In genomic region chr1:24870551-24871195, GRCh38 we compare ENCODE assay signal across 18 cellular contexts. TPM values are rescaled to one million over a fixed set of nuclear protein-coding genes. Genes with fewer than 3 reads are reported as not detected.
A peak's percentile ranks its signal among the peaks of the same experiment; 100 is the strongest.
DNase-seq lines count a peak whose midpoint lies in the region; ATAC-seq, FAIRE-seq and TF ChIP-seq lines count a peak whose summit lies in the region.
"Had no signal": no experiment of that assay in that cellular context is flagged by ENCODE, and none has a peak within 500 bp of the region (broad histone marks: within the 10 kb centered on the region; RNA-seq: fewer than 3 reads in every experiment).

No MANE protein-coding gene starts in this region.

- H3K4me2 ChIP-seq in H1 (ENCODE audit: insufficient read depth in 1 of 2, low read depth in 2 of 2, low read length in 2 of 2), result no peak overlapping the region

- no peaks in the 10 kb centered on the region for H3K9me3 Mint-ChIP-seq in T-cell

- H2AFZ ChIP-seq in H1 (ENCODE audit: low read length), result peak overlapping the region; percentile 71; the same call in 1 of the 2 replicates

- no peaks in the 10 kb centered on the region for H3K79me2 ChIP-seq in H1 (ENCODE audit: control insufficient read depth in 1 of 2, insufficient read depth in 2 of 2, low read length in 2 of 2)

- H3K27me3 ChIP-seq in H1 (replicated peaks in 1 of 4; ENCODE audit: control insufficient read depth in 3 of 4, extremely low read depth in 1 of 4, insufficient read depth in 3 of 4, low read length in 3 of 4) (peaks cover 0 to 3% (median 0%) of the 10 kb centered on the region in 4 experiments; a peak in 1 of 7 replicates), upper lobe of left lung (no peaks in the 10 kb centered on the region)

- H3K23ac ChIP-seq in H1 (ENCODE audit: insufficient read length), result no peak overlapping the region

- TF ChIP-seq EP300 in H1 (IDR thresholded peaks at IDR 0.05; ENCODE audit: borderline replicate concordance in 1 of 2, low read depth in 2 of 2, low read length in 2 of 2) (no peak), upper lobe of left lung (IDR thresholded peaks at IDR 0.05) (no peak)

- peaks cover 16 to 19% (median 18%) of the 10 kb centered on the region in 3 donors for H3K4me1 Mint-ChIP-seq in T-cell

- peak overlapping the region in 1 of 3 donors; percentile 57 for H3K4me3 Mint-ChIP-seq in T-cell

- TF ChIP-seq CTCF in H1 (IDR thresholded peaks at IDR 0.05; ENCODE audit: control extremely low read depth in 1 of 3, insufficient read depth in 1 of 3, low read depth in 1 of 3, low read length in 3 of 3), result no peak
- TF ChIP-seq CTCF in upper lobe of left lung (IDR thresholded peaks at IDR 0.05), result no peak

- no peak overlapping the region for H3K27ac ChIP-seq in H1 (ENCODE audit: low read depth, low read length)
- no peak overlapping the region for H3K27ac ChIP-seq in upper lobe of left lung
- H3K27ac ChIP-seq: psoas muscle, tibial nerve had no signal

- POLR2A ChIA-PET in T-cell (lab: Charles Lee), result no interaction called here
- POLR2A ChIA-PET in H1 (lab: Charles Lee; ENCODE audit: partially characterized antibody), result interaction anchor here (0.7 kb wide), 1 partner anchor 308 kb away, joined by 3 read pairs; no protein-coding TSS in a partner anchor

- no peak overlapping the region for H3K9ac ChIP-seq in H1 (replicated peaks in 1 of 4; ENCODE audit: extremely low read depth in 1 of 4, low read depth in 3 of 4, low read length in 3 of 4)

- peak; percentile 36 to 48 (median 42) for ATAC-seq in T-cell (replicated peaks in 1 of 4)
- ATAC-seq in upper lobe of left lung (ENCODE audit: low FRiP score in 2 of 2), result no peak
- ATAC-seq: left cardiac atrium, psoas muscle had no signal

- H3K4me1 ChIP-seq in H1 (replicated peaks in 1 of 4; ENCODE audit: control insufficient read depth in 3 of 4, insufficient read depth in 4 of 4, low read length in 3 of 4) (no peaks in the 10 kb centered on the region; a peak in 1 of 7 replicates), upper lobe of left lung (peaks cover 2 to 16% (median 8%) of the 10 kb centered on the region in 4 donors)
- H3K4me1 ChIP-seq: psoas muscle, tibial nerve had no signal

- H3K79me1 ChIP-seq in H1 (ENCODE audit: low read depth, low read length), result no peaks in the 10 kb centered on the region

- H3K9me3 ChIP-seq in H1 (ENCODE audit: insufficient read depth in 2 of 2, low read depth in 1 of 2, low read length in 1 of 2) (no peaks in the 10 kb centered on the region), upper lobe of left lung (no peaks in the 10 kb centered on the region)
- H3K9me3 ChIP-seq: psoas muscle, tibial nerve had no signal

- no peak overlapping the region for H3K4ac ChIP-seq in H1 (replicated peaks; ENCODE audit: insufficient read length, low read depth, low read length)

- no peak for TF ChIP-seq RAD21 in H1 (IDR thresholded peaks at IDR 0.05 in 1 of 2, conservative IDR thresholded peaks at IDR 0.05 in 1 of 2; ENCODE audit: low read depth in 2 of 2, low read length in 2 of 2)

- TF ChIP-seq POLR2A in H1 (IDR thresholded peaks at IDR 0.05; ENCODE audit: control extremely low read depth in 1 of 2, low read depth in 2 of 2, low read length in 2 of 2) (no peak), upper lobe of left lung (IDR thresholded peaks at IDR 0.05) (no peak)

- peaks cover 0 to 8% of the 10 kb centered on the region in 2 donors for H3K27me3 Mint-ChIP-seq in T-cell

- H4K5ac ChIP-seq in H1 (ENCODE audit: insufficient read length, low read depth, low read length), result no peak overlapping the region

- 87% methylated on average over 20 of the region's 20 CpGs; no CpG with 5 or more reads in 1 of the 2 experiments for WGBS in H1 (ENCODE audit: extremely low coverage in 1 of 2, insufficient coverage in 1 of 2, insufficient read length in 1 of 2, insufficient replicate concordance in 2 of 2, low coverage in 1 of 2, low lambda C conversion rate in 2 of 2, missing lambda C conversion rate in 1 of 2), 2 experiments
- WGBS in upper lobe of left lung, 2 donors, result 48 to 49% methylated on average over 19 to 20 of the region's 20 CpGs

- H2AK5ac ChIP-seq in H1 (ENCODE audit: low read depth, low read length), result no peak overlapping the region

- peak; percentile 8 for DNase-seq in stimulated activated CD4-positive, alpha-beta T cell treated with anti-CD3 and anti-CD28 coated beads, Interleukin-4, amount 100 ng/mL, for 1 hour
- DNase-seq in stimulated activated CD4-positive, alpha-beta T cell treated with anti-CD3 and anti-CD28 coated beads, Interleukin-2, amount 100 ng/mL, for 48 hours, result no peak
- peak in 13 of 34 experiments; percentile 6 to 25 (median 16) for DNase-seq in T-cell
- no peak for DNase-seq in H1 (ENCODE audit: low read depth in 1 of 2, low spot score in 2 of 2)
- DNase-seq in upper lobe of left lung, result peak; percentile 47 to 74
- no peak for DNase-seq in hepatic stellate cell (ENCODE audit: low spot score)
- no peak for DNase-seq in NCI-H1092 treated with DMSO at 0.1 percent for 48 hours (lab: John Stamatoyannopoulos, UW)
- no peak for DNase-seq in cerebellar cortex (ENCODE audit: low spot score)
- DNase-seq: anterior cingulate cortex, dermis blood vessel endothelial cell, EL, left cardiac atrium, MV-4-11, NCI-H2171, psoas muscle, T1000 had no signal

- CTCF ChIA-PET in T-cell (lab: Charles Lee) (interaction anchor here (0.6 to 0.7 kb wide), 2 partner anchors 64 to 139 kb away, joined by 3 read pairs; no protein-coding TSS in a partner anchor), H1 (lab: Charles Lee; ENCODE audit: partially characterized antibody) (interaction anchor here (0.8 to 2.9 kb wide), 3 partner anchors 9 to 172 kb away, joined by 3 to 11 read pairs (median 3); no protein-coding TSS in a partner anchor)

- H3K4me3 ChIP-seq in H1 (ENCODE audit: extremely low read depth in 1 of 4, insufficient read depth in 2 of 4, low read depth in 3 of 4, low read length in 4 of 4) (no peak overlapping the region), upper lobe of left lung (no peak overlapping the region)
- H3K4me3 ChIP-seq: psoas muscle, tibial nerve had no signal

- H3K56ac ChIP-seq in H1 (replicated peaks; ENCODE audit: insufficient read length, low read depth, low read length), result no peak overlapping the region

- no peak for FAIRE-seq in H1 (lab: Jason Lieb, UNC)
- FAIRE-seq: GM12892 had no signal

- H3K18ac ChIP-seq in H1 (ENCODE audit: extremely low read depth, low read length), result no peak overlapping the region

- H3K23me2 ChIP-seq in H1 (ENCODE audit: low read depth, low read length), result no peaks in the 10 kb centered on the region

- H4K8ac ChIP-seq in H1 (ENCODE audit: extremely low read depth, insufficient read depth, low read length), result no peak overlapping the region

- no peak overlapping the region for H2BK12ac ChIP-seq in H1 (ENCODE audit: low read depth, low read length)

- H2BK120ac ChIP-seq in H1 (replicated peaks; ENCODE audit: low read depth, low read length), result no peak overlapping the region

- H2BK20ac ChIP-seq in H1 (ENCODE audit: low read length), result no peak overlapping the region

- H4K91ac ChIP-seq in H1 (replicated peaks; ENCODE audit: insufficient read length, low read length), result no peak overlapping the region

- no peaks in the 10 kb centered on the region for H3K36me3 Mint-ChIP-seq in T-cell

- no peak overlapping the region for H3K14ac ChIP-seq in H1 (ENCODE audit: insufficient read length)

- no peak overlapping the region for H2BK15ac ChIP-seq in H1 (ENCODE audit: low read length)

- no peak overlapping the region for H2BK5ac ChIP-seq in H1 (ENCODE audit: low read depth, low read length)

- peak overlapping the region; percentile 2 to 34 for H3K27ac Mint-ChIP-seq in T-cell

- no peaks in the 10 kb centered on the region for H4K20me1 ChIP-seq in H1 (replicated peaks in 1 of 2; ENCODE audit: control insufficient read depth in 1 of 2, insufficient read depth in 2 of 2, low read length in 2 of 2)

- H3K36me3 ChIP-seq in H1 (ENCODE audit: control insufficient read depth in 2 of 4, insufficient read depth in 4 of 4, low read length in 3 of 4) (no peaks in the 10 kb centered on the region), upper lobe of left lung (no peaks in the 10 kb centered on the region)
- H3K36me3 ChIP-seq: tibial nerve had no signal

TF ChIP-seq in H1, 55 proteins besides CTCF, POLR2A, EP300 and RAD21 (continues in another document):
- TF ChIP-seq CBX5 (IDR thresholded peaks at IDR 0.05; ENCODE audit: low read depth, low read length) (no peak), KDM1A (IDR thresholded peaks at IDR 0.05; ENCODE audit: borderline replicate concordance, low read length) (no peak), FOSL1 (IDR thresholded peaks at IDR 0.05; ENCODE audit: insufficient read depth, low read depth, low read length) (no peak), GABPA (IDR thresholded peaks at IDR 0.05; ENCODE audit: borderline replicate concordance, insufficient read depth, low read length) (no peak), SP2 (IDR thresholded peaks at IDR 0.05; ENCODE audit: low read length) (no peak), RFX5 (IDR thresholded peaks at IDR 0.05; ENCODE audit: borderline replicate concordance, low read depth, low read length) (no peak), POU5F1 (IDR thresholded peaks at IDR 0.05; ENCODE audit: low read depth, low read length) (no peak), NANOG (IDR thresholded peaks at IDR 0.05; ENCODE audit: insufficient read depth, low read depth, low read length, poor library complexity, severe bottlenecking) (no peak), TCF12 (IDR thresholded peaks at IDR 0.05; ENCODE audit: low read depth, low read length) (no peak), BRCA1 (IDR thresholded peaks at IDR 0.05; ENCODE audit: low read depth, low read length) (no peak)

RNA-seq across cellular contexts. Expression of gene RUNX3, which starts 59.4 kb away (rescaled TPM):
- total RNA-seq in T-cell, result 100 to 1,000 TPM; 140 to 220 (median 145) TPM
- 0.48 and 0.82 TPM in 2 replicates for total RNA-seq in H1 (2021; fragmentation: NEBNext Ultra II Directional; extraction: Animal tissue kit (Norgen Biotek cat#: 25700))
- polyA plus RNA-seq in H1 (2011; rRNA removed), result 0.49 and 0.62 TPM in 2 replicates
- 0.44 TPM for polyA plus RNA-seq in H1 (2011; cell fraction: cytosol; rRNA removed)
- polyA plus RNA-seq in H1 (2011; cell fraction: nucleus; rRNA removed), result 0.70 TPM
- polyA plus RNA-seq in H1 (2012, experiment 1 of 2), result 0.33 to 1.3 TPM (median 0.64 TPM) in 4 replicates
- 0.55 TPM for polyA plus RNA-seq in H1 (2012, experiment 2 of 2)
- 0.61 TPM for polyA plus RNA-seq in H1 (2013, experiment 1 of 2)
- 0.52 TPM for polyA plus RNA-seq in H1 (2013, experiment 2 of 2)
- 0.13 TPM in 1 of 2 replicates, not detected in the other for polyA minus RNA-seq in H1 (2011; rRNA and poly(A)+ RNA removed)
- 1.5 TPM for polyA minus RNA-seq in H1 (2011; cell fraction: cytosol; rRNA and poly(A)+ RNA removed)
- 0.30 TPM for polyA minus RNA-seq in H1 (2011; cell fraction: nucleus; rRNA and poly(A)+ RNA removed)
- 10 to 100 TPM in 4 of 6 donors, 1 to 10 TPM in 2; 4.2 to 15.6 (median 10.1) TPM for total RNA-seq in upper lobe of left lung
- total RNA-seq: dermis blood vessel endothelial cell had no signal

Comparison
In these comparisons a context has a peak if more than half of its experiments do, and no peak if none do; other contexts are left out.
1. DNase-seq: peak in stimulated activated CD4-positive, alpha-beta T cell treated with anti-CD3 and anti-CD28 coated beads, Interleukin-4, amount 100 ng/mL, for 1 hour (single experiment) and upper lobe of left lung (2 of 2); none in stimulated activated CD4-positive, alpha-beta T cell treated with anti-CD3 and anti-CD28 coated beads, Interleukin-2, amount 100 ng/mL, for 48 hours (0 of 2), H1 (0 of 2), hepatic stellate cell (single experiment), NCI-H1092 treated with DMSO at 0.1 percent for 48 hours (single experiment) and cerebellar cortex (single experiment).
2. ATAC-seq: peak in T-cell (4 of 4); none in upper lobe of left lung (0 of 2).
3. RNA of gene RUNX3, which starts 59.4 kb away (total RNA-seq): 140 to 220 TPM in T-cell; 4.2 to 15.6 TPM in upper lobe of left lung and 0.48 to 0.82 TPM in H1; every median in the first group is over 4 times any median in the second.